In genomic region chr5:116404001-116404400, GRCh38 we compare ENCODE assay signal across 24 cellular contexts.
DNase-seq lines count a peak whose midpoint lies in the region; ATAC-seq and TF ChIP-seq lines count a peak whose summit lies in the region.
"Had no signal": no experiment of that assay in that cellular context is flagged by ENCODE, and none has a peak within 500 bp of the region (broad histone marks: within the 10 kb centered on the region; RNA-seq: fewer than 3 reads in every experiment).

No MANE protein-coding gene starts in this region.

- H3K9me3 ChIP-seq in right cardiac atrium (ENCODE audit: control insufficient read depth, low read length) = no peaks in the 10 kb centered on the region

- ATAC-seq in right cardiac atrium (peak; percentile 85 to 94), sciatic nerve (peak; percentile 75), GM19455 (IDR thresholded peaks at IDR 0.05; ENCODE audit: unreplicated experiment) (no peak), GM18505 (IDR thresholded peaks at IDR 0.05; ENCODE audit: unreplicated experiment) (no peak)
- ATAC-seq: activated T-cell treated with anti-CD3 and anti-CD28 coated beads, Interleukin-2, amount 50 U/mL, for 4 hours; HCT116; K562; left lobe of liver had no signal

- H3K27me3 ChIP-seq in dorsolateral prefrontal cortex (no peaks in the 10 kb centered on the region), right cardiac atrium (ENCODE audit: control insufficient read depth, insufficient read depth) (no peaks in the 10 kb centered on the region)

- TF ChIP-seq POLR2A in GM18505 (IDR thresholded peaks at IDR 0.05; ENCODE audit: borderline replicate concordance, extremely low read depth, insufficient read depth, insufficient read length) = no peak

- H3K4me1 ChIP-seq in right cardiac atrium (ENCODE audit: control insufficient read depth, insufficient read depth, low read length) = no peaks in the 10 kb centered on the region

- H3K4me3 ChIP-seq in dorsolateral prefrontal cortex (no peak overlapping the region), right cardiac atrium (ENCODE audit: low read length) (no peak overlapping the region)
- H3K4me3 ChIP-seq: K562 had no signal

- TF ChIP-seq CTCF in dorsolateral prefrontal cortex (IDR thresholded peaks at IDR 0.05 in 54 of 56, conservative IDR thresholded peaks at IDR 0.05 in 2 of 56; ENCODE audit: low read depth in 1 of 56, partially characterized antibody in 56 of 56) = peak in 17 of 56 donors; percentile 10 to 41 (median 24)

- intact Hi-C loops in dorsolateral prefrontal cortex (cut with DNase I) = loop anchor here in 1 of 2 donors (10.0 kb wide), 1 partner anchor 551 kb away; no protein-coding TSS in a partner anchor
- intact Hi-C loops in right cardiac atrium (cut with DNase I) = no loop called here
- intact Hi-C loops in sciatic nerve (cut with DNase I) = no loop called here

- H3K27ac ChIP-seq in dorsolateral prefrontal cortex (peak overlapping the region in 55 of 59 donors; percentile 0 to 85 (median 69)), right cardiac atrium (ENCODE audit: low read length) (no peak overlapping the region)
- H3K27ac ChIP-seq: C4-2B had no signal

- DNase-seq in SK-N-DZ (ENCODE audit: low spot score) = peak; percentile 13
- no peak for DNase-seq in dorsolateral prefrontal cortex
- DNase-seq in right cardiac atrium = no peak
- DNase-seq in sciatic nerve (ENCODE audit: low spot score) = no peak
- no peak for DNase-seq in amniotic stem cell (lab: John Stamatoyannopoulos, UW)
- DNase-seq: activated CD4-positive, alpha-beta T cell treated with anti-CD3 and anti-CD28 coated beads for 4 hours; activated CD8-positive, alpha-beta memory T cell treated with anti-CD3 and anti-CD28 coated beads for 24 hours; activated gamma-delta T cell treated with Interleukin-2 at 50 U/mL for 16 hours; activated T-cell treated with anti-CD3 and anti-CD28 coated beads, Interleukin-2, amount 50 U/mL, for 4 hours; Calu3; effector CD4-positive, alpha-beta T cell; naive B cell; NCI-H1105; NCI-H2029 treated with DMSO at 0.1 percent for 48 hours; NCI-H226; NCI-H82; retina; T-helper 2 cell had no signal

- WGBS in right cardiac atrium = 43% methylated on average over 2 of the region's 2 CpGs

Comparison
In these comparisons a context has a peak if more than half of its experiments do, and no peak if none do; other contexts are left out.
1. ATAC-seq: peak in right cardiac atrium (2 of 2) and sciatic nerve (single experiment); none in GM19455 (single experiment) and GM18505 (single experiment).